In the genomic region with DNA sequence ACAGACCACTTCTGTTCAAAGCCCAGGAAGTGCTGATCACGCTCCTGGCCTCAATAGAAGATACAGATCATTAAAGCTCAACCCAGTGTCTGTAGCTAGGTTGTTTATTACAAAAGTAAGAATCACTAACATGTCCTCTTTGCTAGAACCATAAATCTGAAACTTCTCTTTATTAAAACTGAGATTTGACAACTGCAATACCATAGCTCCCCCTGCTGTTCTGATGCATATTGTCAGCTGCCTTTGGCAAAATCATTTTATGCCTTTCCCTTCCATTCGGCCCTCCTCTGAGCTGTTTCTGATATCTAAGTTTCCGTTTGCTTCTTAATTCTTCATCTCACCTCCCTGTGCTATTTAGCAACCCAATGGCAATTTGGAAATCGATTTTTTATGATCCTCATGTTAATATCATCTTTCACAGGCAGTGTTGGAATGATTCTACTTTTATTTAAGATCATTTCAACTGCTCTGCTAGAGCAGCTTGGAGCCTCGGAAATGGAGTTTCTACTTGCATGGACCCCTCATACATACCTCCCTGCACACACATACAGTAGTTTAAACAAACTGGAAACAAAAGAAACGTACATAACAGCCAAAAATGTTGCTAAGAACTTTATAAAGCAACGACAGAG, we compare ENCODE assay signal across 1 cellular context.
TF ChIP-seq lines count a peak whose summit lies in the region.

No MANE protein-coding gene starts in this region.

TF ChIP-seq in WTC11, 78 proteins besides CTCF, POLR2A, EP300 and RAD21 (continued from another document):
- TF ChIP-seq, protein P1, sequence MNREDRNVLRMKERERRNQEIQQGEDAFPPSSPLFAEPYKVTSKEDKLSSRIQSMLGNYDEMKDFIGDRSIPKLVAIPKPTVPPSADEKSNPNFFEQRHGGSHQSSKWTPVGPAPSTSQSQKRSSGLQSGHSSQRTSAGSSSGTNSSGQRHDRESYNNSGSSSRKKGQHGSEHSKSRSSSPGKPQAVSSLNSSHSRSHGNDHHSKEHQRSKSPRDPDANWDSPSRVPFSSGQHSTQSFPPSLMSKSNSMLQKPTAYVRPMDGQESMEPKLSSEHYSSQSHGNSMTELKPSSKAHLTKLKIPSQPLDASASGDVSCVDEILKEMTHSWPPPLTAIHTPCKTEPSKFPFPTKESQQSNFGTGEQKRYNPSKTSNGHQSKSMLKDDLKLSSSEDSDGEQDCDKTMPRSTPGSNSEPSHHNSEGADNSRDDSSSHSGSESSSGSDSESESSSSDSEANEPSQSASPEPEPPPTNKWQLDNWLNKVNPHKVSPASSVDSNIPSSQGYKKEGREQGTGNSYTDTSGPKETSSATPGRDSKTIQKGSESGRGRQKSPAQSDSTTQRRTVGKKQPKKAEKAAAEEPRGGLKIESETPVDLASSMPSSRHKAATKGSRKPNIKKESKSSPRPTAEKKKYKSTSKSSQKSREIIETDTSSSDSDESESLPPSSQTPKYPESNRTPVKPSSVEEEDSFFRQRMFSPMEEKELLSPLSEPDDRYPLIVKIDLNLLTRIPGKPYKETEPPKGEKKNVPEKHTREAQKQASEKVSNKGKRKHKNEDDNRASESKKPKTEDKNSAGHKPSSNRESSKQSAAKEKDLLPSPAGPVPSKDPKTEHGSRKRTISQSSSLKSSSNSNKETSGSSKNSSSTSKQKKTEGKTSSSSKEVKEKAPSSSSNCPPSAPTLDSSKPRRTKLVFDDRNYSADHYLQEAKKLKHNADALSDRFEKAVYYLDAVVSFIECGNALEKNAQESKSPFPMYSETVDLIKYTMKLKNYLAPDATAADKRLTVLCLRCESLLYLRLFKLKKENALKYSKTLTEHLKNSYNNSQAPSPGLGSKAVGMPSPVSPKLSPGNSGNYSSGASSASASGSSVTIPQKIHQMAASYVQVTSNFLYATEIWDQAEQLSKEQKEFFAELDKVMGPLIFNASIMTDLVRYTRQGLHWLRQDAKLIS (CRISPR knock-in tag; IDR thresholded peaks at IDR 0.05; ENCODE audit: borderline replicate concordance): no peak
- TF ChIP-seq, protein P2, sequence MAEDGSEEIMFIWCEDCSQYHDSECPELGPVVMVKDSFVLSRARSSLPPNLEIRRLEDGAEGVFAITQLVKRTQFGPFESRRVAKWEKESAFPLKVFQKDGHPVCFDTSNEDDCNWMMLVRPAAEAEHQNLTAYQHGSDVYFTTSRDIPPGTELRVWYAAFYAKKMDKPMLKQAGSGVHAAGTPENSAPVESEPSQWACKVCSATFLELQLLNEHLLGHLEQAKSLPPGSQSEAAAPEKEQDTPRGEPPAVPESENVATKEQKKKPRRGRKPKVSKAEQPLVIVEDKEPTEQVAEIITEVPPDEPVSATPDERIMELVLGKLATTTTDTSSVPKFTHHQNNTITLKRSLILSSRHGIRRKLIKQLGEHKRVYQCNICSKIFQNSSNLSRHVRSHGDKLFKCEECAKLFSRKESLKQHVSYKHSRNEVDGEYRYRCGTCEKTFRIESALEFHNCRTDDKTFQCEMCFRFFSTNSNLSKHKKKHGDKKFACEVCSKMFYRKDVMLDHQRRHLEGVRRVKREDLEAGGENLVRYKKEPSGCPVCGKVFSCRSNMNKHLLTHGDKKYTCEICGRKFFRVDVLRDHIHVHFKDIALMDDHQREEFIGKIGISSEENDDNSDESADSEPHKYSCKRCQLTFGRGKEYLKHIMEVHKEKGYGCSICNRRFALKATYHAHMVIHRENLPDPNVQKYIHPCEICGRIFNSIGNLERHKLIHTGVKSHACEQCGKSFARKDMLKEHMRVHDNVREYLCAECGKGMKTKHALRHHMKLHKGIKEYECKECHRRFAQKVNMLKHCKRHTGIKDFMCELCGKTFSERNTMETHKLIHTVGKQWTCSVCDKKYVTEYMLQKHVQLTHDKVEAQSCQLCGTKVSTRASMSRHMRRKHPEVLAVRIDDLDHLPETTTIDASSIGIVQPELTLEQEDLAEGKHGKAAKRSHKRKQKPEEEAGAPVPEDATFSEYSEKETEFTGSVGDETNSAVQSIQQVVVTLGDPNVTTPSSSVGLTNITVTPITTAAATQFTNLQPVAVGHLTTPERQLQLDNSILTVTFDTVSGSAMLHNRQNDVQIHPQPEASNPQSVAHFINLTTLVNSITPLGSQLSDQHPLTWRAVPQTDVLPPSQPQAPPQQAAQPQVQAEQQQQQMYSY (CRISPR knock-in tag; IDR thresholded peaks at IDR 0.05): no peak
- TF ChIP-seq ZNF138 (CRISPR knock-in tag; conservative IDR thresholded peaks at IDR 0.05): no peak
- no peak for TF ChIP-seq ZNF121 (CRISPR knock-in tag; IDR thresholded peaks at IDR 0.05)
- no peak for TF ChIP-seq NFATC4 (CRISPR knock-in tag; IDR thresholded peaks at IDR 0.05)
- no peak for TF ChIP-seq ZBTB43 (CRISPR knock-in tag; IDR thresholded peaks at IDR 0.05)
